8 cellular contexts compared by ENCODE assay signal in the genomic region with DNA sequence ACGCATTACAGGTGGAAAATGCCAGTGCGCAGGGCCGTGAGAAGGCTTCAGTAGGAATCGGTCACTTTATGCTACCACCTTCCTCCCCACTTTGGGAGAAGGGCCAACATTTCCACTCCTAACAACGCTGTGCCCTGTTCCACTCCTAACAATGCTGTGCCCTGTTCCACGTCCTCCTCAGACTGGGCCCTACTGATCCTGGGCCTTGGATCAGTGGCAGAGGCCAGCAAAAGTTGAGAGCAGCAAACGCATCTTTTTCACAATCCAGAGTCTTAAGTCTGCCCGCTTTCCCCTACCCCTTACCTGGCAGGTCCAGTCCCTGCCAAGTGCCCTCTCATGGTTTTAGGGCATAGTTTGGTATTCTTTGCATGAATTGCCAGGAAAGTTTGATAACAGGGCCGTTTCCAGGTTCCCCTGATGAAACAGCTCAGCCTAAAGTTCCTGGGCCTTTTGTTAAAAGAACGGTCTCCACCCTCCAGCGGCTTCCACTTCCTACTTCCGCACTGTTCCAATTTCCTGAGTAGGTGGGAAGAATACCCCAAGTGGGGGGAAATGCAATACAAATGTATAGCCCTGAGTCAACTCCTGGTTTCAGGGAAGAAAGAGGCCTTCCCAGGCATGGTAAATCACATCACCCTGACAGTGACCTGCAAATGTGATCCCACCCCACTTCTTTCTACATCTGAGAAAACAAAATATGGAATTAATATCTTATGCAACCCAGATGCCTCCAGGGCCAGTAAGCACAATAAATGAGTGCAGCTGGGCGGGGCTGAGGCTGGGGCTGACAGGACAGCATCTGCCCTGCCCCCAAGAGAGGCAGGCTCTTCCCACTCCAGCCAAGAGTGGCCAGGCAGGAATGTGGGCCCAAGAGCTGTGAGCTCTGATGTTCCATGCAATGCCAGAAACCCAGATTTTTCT. TPM values are rescaled to one million over a fixed set of nuclear protein-coding genes. Genes with fewer than 3 reads are reported as not detected.
DNase-seq lines count a peak whose midpoint lies in the region; ATAC-seq and TF ChIP-seq lines count a peak whose summit lies in the region.

No MANE protein-coding gene starts in this region.

- H3K36me3 ChIP-seq in CD4-positive, CD25-positive, alpha-beta regulatory T cell (ENCODE audit: control insufficient read depth, insufficient read depth, low read length), result peaks cover 51% of the 10 kb centered on the region
- H3K36me3 ChIP-seq in Panc1 (ENCODE audit: control insufficient read depth, insufficient read depth, low read length) (peaks cover 4% of the 10 kb centered on the region), fibroblast of lung (ENCODE audit: control insufficient read depth, insufficient read depth, low read length) (peaks cover 17% of the 10 kb centered on the region)
- peaks cover 8 to 62% (median 12%) of the 10 kb centered on the region in 3 experiments for H3K36me3 ChIP-seq in naive thymus-derived CD4-positive, alpha-beta T cell (ENCODE audit: control insufficient read depth in 2 of 3, insufficient read depth in 3 of 3, low read length in 3 of 3)

- POLR2A ChIA-PET in Panc1 (lab: Charles Lee), result no interaction called here
- POLR2A ChIA-PET in naive thymus-derived CD4-positive, alpha-beta T cell (lab: Charles Lee), result interaction anchor here (1.1 kb wide), 1 partner anchor 10 kb away, joined by 4 read pairs; no protein-coding TSS in a partner anchor

- CTCF ChIA-PET in Panc1 (lab: Charles Lee), result no interaction called here
- CTCF ChIA-PET in naive thymus-derived CD4-positive, alpha-beta T cell (lab: Charles Lee), result interaction anchor here (1.1 to 1.2 kb wide), 2 partner anchors 29 to 33 kb away, joined by 3 to 4 read pairs; no protein-coding TSS in a partner anchor

- no peak overlapping the region for H3K4me3 Mint-ChIP-seq in CD4-positive, CD25-positive, alpha-beta regulatory T cell
- peak overlapping the region in 7 of 10 donors; percentile 8 to 82 (median 71) for H3K4me3 Mint-ChIP-seq in naive thymus-derived CD4-positive, alpha-beta T cell

- TF ChIP-seq CTCF in Panc1 (IDR thresholded peaks at IDR 0.05) (no peak), fibroblast of lung (conservative IDR thresholded peaks at IDR 0.05 in 1 of 2, IDR thresholded peaks at IDR 0.05 in 1 of 2; ENCODE audit: low read depth in 1 of 2, low read length in 2 of 2) (no peak)

- H3K79me2 ChIP-seq in fibroblast of lung (ENCODE audit: control insufficient read depth, insufficient read depth, low read length), result peaks cover 82% of the 10 kb centered on the region

- peak overlapping the region; percentile 7 to 86 (median 69) for H3K27ac Mint-ChIP-seq in CD4-positive, CD25-positive, alpha-beta regulatory T cell
- peak overlapping the region in 7 of 9 donors; percentile 31 to 90 (median 75) for H3K27ac Mint-ChIP-seq in naive thymus-derived CD4-positive, alpha-beta T cell

- H3K9me3 ChIP-seq in CD4-positive, CD25-positive, alpha-beta regulatory T cell (ENCODE audit: control insufficient read depth in 2 of 2, low read length in 2 of 2), result no peaks in the 10 kb centered on the region
- H3K9me3 ChIP-seq in Panc1 (ENCODE audit: control insufficient read depth, insufficient read depth, low read depth, low read length) (no peaks in the 10 kb centered on the region), fibroblast of lung (ENCODE audit: control insufficient read depth, insufficient read depth, low read depth, low read length) (no peaks in the 10 kb centered on the region)
- no peaks in the 10 kb centered on the region for H3K9me3 ChIP-seq in naive thymus-derived CD4-positive, alpha-beta T cell (ENCODE audit: control insufficient read depth in 2 of 3, low read length in 3 of 3)

- H4K20me1 ChIP-seq in fibroblast of lung (ENCODE audit: control insufficient read depth, extremely low read depth, insufficient read depth, low read length), result no peaks in the 10 kb centered on the region

- intact Hi-C loops in Panc1 (cut with micrococcal nuclease; ENCODE audit: unreplicated experiment), result no loop called here
- intact Hi-C loops in naive thymus-derived CD4-positive, alpha-beta T cell (cut with micrococcal nuclease), result no loop called here

- no peak overlapping the region for H3K4me3 ChIP-seq in CD4-positive, CD25-positive, alpha-beta regulatory T cell (ENCODE audit: low read depth, low read length)
- H3K4me3 ChIP-seq in Panc1 (ENCODE audit: low read depth in 2 of 2, low read length in 2 of 2), result no peak overlapping the region
- peak overlapping the region in 3 of 4 experiments; percentile 22 to 41 (median 39) for H3K4me3 ChIP-seq in fibroblast of lung (replicated peaks in 1 of 4; ENCODE audit: control extremely low read depth in 1 of 4, insufficient read depth in 1 of 4, low read depth in 3 of 4, low read length in 4 of 4)
- no peak overlapping the region for H3K4me3 ChIP-seq in naive thymus-derived CD4-positive, alpha-beta T cell (ENCODE audit: low read length)

- BruUV-seq in Panc1 (replicated peaks; lab: Mats Ljungman, UMichigan), result no TSS peak

- H3K4me1 ChIP-seq in CD4-positive, CD25-positive, alpha-beta regulatory T cell (ENCODE audit: control insufficient read depth, insufficient read depth, low read length, poor library complexity, severe bottlenecking), result peaks cover 7% of the 10 kb centered on the region
- H3K4me1 ChIP-seq in Panc1 (ENCODE audit: control insufficient read depth, insufficient read depth, low read length), result peaks cover 37% of the 10 kb centered on the region
- H3K4me1 ChIP-seq in fibroblast of lung (ENCODE audit: control insufficient read depth, extremely low read depth, insufficient read depth, low read length), result peaks cover 81% of the 10 kb centered on the region
- H3K4me1 ChIP-seq in naive thymus-derived CD4-positive, alpha-beta T cell (ENCODE audit: control insufficient read depth in 2 of 2, insufficient read depth in 2 of 2, low read length in 2 of 2), result peaks cover 0 to 22% of the 10 kb centered on the region in 2 donors

- H3K27me3 Mint-ChIP-seq in CD4-positive, CD25-positive, alpha-beta regulatory T cell, result no peaks in the 10 kb centered on the region
- H3K27me3 Mint-ChIP-seq in naive thymus-derived CD4-positive, alpha-beta T cell, result no peaks in the 10 kb centered on the region

- peaks cover 0 to 65% (median 30%) of the 10 kb centered on the region in 4 donors for H3K4me1 Mint-ChIP-seq in CD4-positive, CD25-positive, alpha-beta regulatory T cell
- H3K4me1 Mint-ChIP-seq in naive thymus-derived CD4-positive, alpha-beta T cell, result peaks cover 47 to 90% (median 66%) of the 10 kb centered on the region in 7 donors

- H3K9ac ChIP-seq in fibroblast of lung (ENCODE audit: insufficient read depth, low read length), result peak overlapping the region; percentile 76

- no peak for DNase-seq in CD4-positive, CD25-positive, alpha-beta regulatory T cell
- DNase-seq in Panc1 (ENCODE audit: low read depth, low spot score), result no peak
- peak; percentile 96 to 97 for DNase-seq in fibroblast of lung (ENCODE audit: low read depth in 2 of 2)
- no peak for DNase-seq in naive thymus-derived CD4-positive, alpha-beta T cell
- DNase-seq in cerebellar cortex (ENCODE audit: low spot score), result no peak
- no peak for DNase-seq in NCI-H524 (lab: John Stamatoyannopoulos, UW)

- H3K27me3 ChIP-seq in CD4-positive, CD25-positive, alpha-beta regulatory T cell (ENCODE audit: control insufficient read depth, insufficient read depth, low read length), result no peaks in the 10 kb centered on the region
- H3K27me3 ChIP-seq in Panc1 (ENCODE audit: control insufficient read depth, insufficient read depth, low read length) (no peaks in the 10 kb centered on the region), fibroblast of lung (ENCODE audit: control insufficient read depth, insufficient read depth, low read length) (no peaks in the 10 kb centered on the region)
- no peaks in the 10 kb centered on the region for H3K27me3 ChIP-seq in naive thymus-derived CD4-positive, alpha-beta T cell (ENCODE audit: control insufficient read depth in 2 of 2, insufficient read depth in 2 of 2, low read length in 2 of 2)

- no peak overlapping the region for H2AFZ ChIP-seq in fibroblast of lung (ENCODE audit: low read length)

- H3K27ac ChIP-seq in CD4-positive, CD25-positive, alpha-beta regulatory T cell (ENCODE audit: insufficient read depth, low read length, poor library complexity, severe bottlenecking), result no peak overlapping the region
- peak overlapping the region; percentile 87 for H3K27ac ChIP-seq in Panc1 (ENCODE audit: low read length)
- H3K27ac ChIP-seq in fibroblast of lung (ENCODE audit: insufficient read depth, low read length), result peak overlapping the region; percentile 99
- no peak overlapping the region for H3K27ac ChIP-seq in naive thymus-derived CD4-positive, alpha-beta T cell (ENCODE audit: low read depth, low read length)

- ATAC-seq in CD4-positive, CD25-positive, alpha-beta regulatory T cell (ENCODE audit: low read depth in 2 of 2), result no peak
- ATAC-seq in Panc1 (peak; percentile 59), GM21529 (IDR thresholded peaks at IDR 0.05; ENCODE audit: unreplicated experiment) (no peak), GM19463 (IDR thresholded peaks at IDR 0.05; ENCODE audit: unreplicated experiment) (no peak)
- ATAC-seq in naive thymus-derived CD4-positive, alpha-beta T cell, result no peak

- in situ Hi-C loops in Panc1 (cut with HindIII; ENCODE audit: low pct_unique_long_range_greater_than_20kb, low sequenced_read_pairs), result no loop called here

- peaks cover 41% of the 10 kb centered on the region for H3K36me3 Mint-ChIP-seq in CD4-positive, CD25-positive, alpha-beta regulatory T cell
- peaks cover 8 to 26% (median 14%) of the 10 kb centered on the region in 5 donors for H3K36me3 Mint-ChIP-seq in naive thymus-derived CD4-positive, alpha-beta T cell

- no peaks in the 10 kb centered on the region for H3K9me3 Mint-ChIP-seq in CD4-positive, CD25-positive, alpha-beta regulatory T cell
- no peaks in the 10 kb centered on the region for H3K9me3 Mint-ChIP-seq in naive thymus-derived CD4-positive, alpha-beta T cell

- H3K4me2 ChIP-seq in fibroblast of lung (ENCODE audit: extremely low read depth, insufficient read depth, low read length), result peak overlapping the region; percentile 89

RNA-seq across cellular contexts. Expression of a gene that starts 15.0 kb away (rescaled TPM):
- 38.7 TPM for total RNA-seq in CD4-positive, CD25-positive, alpha-beta regulatory T cell
- 10 to 100 TPM; 26.4 to 32.3 (median 28.7) TPM for polyA plus RNA-seq in CD4-positive, CD25-positive, alpha-beta regulatory T cell
- total RNA-seq in Panc1 (2021; ENCODE audit: unreplicated experiment) (55.2 TPM), fibroblast of lung (59.8 and 106 TPM in 2 replicates)
- 44.6 TPM for polyA plus RNA-seq in Panc1 (2012; ENCODE audit: insufficient read length)
- polyA plus RNA-seq in fibroblast of lung, result 131 and 190 TPM in 2 replicates
- 86.6 and 115 TPM in 2 replicates for polyA plus RNA-seq in fibroblast of lung (2012)
- 424 and 573 TPM in 2 replicates for polyA minus RNA-seq in fibroblast of lung (ENCODE audit: low replicate concordance)
- total RNA-seq in naive thymus-derived CD4-positive, alpha-beta T cell, result 10 to 100 TPM; 28.6 to 41.1 (median 29.1) TPM
- 10 to 100 TPM; 15.4 to 22.5 TPM for polyA plus RNA-seq in naive thymus-derived CD4-positive, alpha-beta T cell

RNA-seq across cellular contexts. Expression of a gene that starts 15.3 kb away (rescaled TPM):
- 38.2 TPM for total RNA-seq in CD4-positive, CD25-positive, alpha-beta regulatory T cell
- polyA plus RNA-seq in CD4-positive, CD25-positive, alpha-beta regulatory T cell, result 10 to 100 TPM; 16.8 to 24.4 (median 20.9) TPM
- 38.9 TPM for total RNA-seq in Panc1 (2021; ENCODE audit: unreplicated experiment)
- 29.0 TPM for polyA plus RNA-seq in Panc1 (2012; ENCODE audit: insufficient read length)
- total RNA-seq in fibroblast of lung, result 35.7 and 49.7 TPM in 2 replicates
- 27.2 and 29.5 TPM in 2 replicates for polyA plus RNA-seq in fibroblast of lung
- polyA plus RNA-seq in fibroblast of lung (2012), result 17.8 and 20.1 TPM in 2 replicates
- 38.8 and 58.9 TPM in 2 replicates for polyA minus RNA-seq in fibroblast of lung (ENCODE audit: low replicate concordance)
- total RNA-seq in naive thymus-derived CD4-positive, alpha-beta T cell, result 10 to 100 TPM; 28.7 to 62.8 (median 35.6) TPM
- polyA plus RNA-seq in naive thymus-derived CD4-positive, alpha-beta T cell, result 10 to 100 TPM; 20.2 to 25.1 TPM

Comparison
In these comparisons a context has a peak if more than half of its experiments do, and no peak if none do; other contexts are left out.
1. DNase-seq: peak in fibroblast of lung (2 of 2); none in CD4-positive, CD25-positive, alpha-beta regulatory T cell (0 of 3), Panc1 (single experiment), naive thymus-derived CD4-positive, alpha-beta T cell (0 of 9), cerebellar cortex (single experiment) and NCI-H524 (0 of 2).
2. H3K27ac ChIP-seq: peak in Panc1 (single experiment) and fibroblast of lung (single experiment); none in CD4-positive, CD25-positive, alpha-beta regulatory T cell (single experiment) and naive thymus-derived CD4-positive, alpha-beta T cell (single experiment).
3. H3K4me3 ChIP-seq: peak in fibroblast of lung (3 of 4); none in CD4-positive, CD25-positive, alpha-beta regulatory T cell (single experiment), Panc1 (0 of 2) and naive thymus-derived CD4-positive, alpha-beta T cell (single experiment).
4. H3K4me3 Mint-ChIP-seq: peak in naive thymus-derived CD4-positive, alpha-beta T cell (7 of 10); none in CD4-positive, CD25-positive, alpha-beta regulatory T cell (0 of 4).